Comparison of ENCODE assay signal across 22 cellular contexts in the genomic region with DNA sequence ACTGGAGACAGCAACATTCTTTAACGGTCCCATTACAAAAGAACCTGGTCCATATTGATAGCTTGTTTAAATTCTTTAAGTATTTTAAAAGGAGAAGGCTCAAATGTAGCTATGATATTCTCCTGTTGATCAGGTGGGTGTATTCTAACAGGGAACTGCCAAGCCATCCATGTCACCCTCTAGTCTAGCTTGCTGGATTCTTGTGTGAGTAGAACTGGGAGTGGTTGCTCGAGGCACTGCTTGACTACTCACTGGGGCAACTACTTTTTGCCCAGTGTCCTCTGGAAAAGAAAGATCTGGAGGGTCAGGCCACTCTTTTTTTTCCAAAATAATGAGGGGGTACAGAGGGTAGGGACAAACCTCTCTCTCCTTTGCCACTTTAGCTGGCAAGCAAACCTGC.
"Had no signal": no experiment of that assay in that cellular context is flagged by ENCODE, and none has a peak within 500 bp of the region (broad histone marks: within the 10 kb centered on the region; RNA-seq: fewer than 3 reads in every experiment).

No MANE protein-coding gene starts in this region.

- H3K4me2 ChIP-seq: PC-9 had no signal

- H3K27ac ChIP-seq: PC-9, Peyer's patch, SJSA1, SK-N-MC had no signal

- H3K9me3 ChIP-seq: Peyer's patch, SJSA1 had no signal

- ATAC-seq: Right ventricle myocardium inferior had no signal

- H2AFZ ChIP-seq: PC-9 had no signal

- H3K4me3 ChIP-seq: PC-9, Peyer's patch, SJSA1, SK-N-MC had no signal

- DNase-seq: Karpas-422, KG1, MV-4-11, NCI-H1048, NCI-H1105, NCI-H1417, NCI-H1436 treated with DMSO at 0.1 percent for 48 hours, NCI-H1694, NCI-H187 treated with DMSO at 0.1 percent for 48 hours, NCI-H2029 treated with DMSO at 0.1 percent for 48 hours, NCI-H2227 treated with DMSO at 0.1 percent for 48 hours, NCI-H446, NCI-H510A, NCI-H524 treated with DMSO at 0.1 percent for 48 hours, NCI-H69, NCI-H774, PC-9, Peyer's patch, SIG-M5 had no signal

- H3K4me1 ChIP-seq: Peyer's patch, SJSA1 had no signal

- H3K27me3 ChIP-seq: Peyer's patch, SJSA1 had no signal

- H3K36me3 ChIP-seq: Peyer's patch, SJSA1 had no signal
